In the genomic region with DNA sequence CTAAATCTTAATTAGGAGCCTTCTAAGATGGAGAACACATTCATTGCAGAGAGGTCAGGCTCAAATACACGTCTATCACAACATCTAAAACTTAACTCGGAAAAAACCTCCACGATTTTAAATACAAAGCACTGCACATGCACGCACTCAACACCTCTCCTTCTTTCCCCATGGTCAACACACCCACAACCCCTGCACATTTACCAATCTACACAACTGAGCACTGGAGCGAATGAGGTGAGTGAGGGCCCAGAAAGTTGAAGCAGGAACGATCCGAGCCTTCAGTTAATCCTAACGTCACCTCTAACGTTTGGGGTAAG, we compare ENCODE assay signal across 8 cellular contexts. TPM values are rescaled to one million over a fixed set of nuclear protein-coding genes. Genes with fewer than 3 reads are reported as not detected.
A peak's percentile ranks its signal among the peaks of the same experiment; 100 is the strongest.
DNase-seq lines count a peak whose midpoint lies in the region; ATAC-seq and TF ChIP-seq lines count a peak whose summit lies in the region.

No MANE protein-coding gene starts in this region.

- TF ChIP-seq CTCF in astrocyte of the cerebellum (IDR thresholded peaks at IDR 0.05; ENCODE audit: low read depth, low read length, missing control alignments) (no peak), right lobe of liver (IDR thresholded peaks at IDR 0.05) (no peak), upper lobe of left lung (IDR thresholded peaks at IDR 0.05) (no peak)

- no peaks in the 10 kb centered on the region for H3K27me3 Mint-ChIP-seq in activated naive CD4-positive, alpha-beta T cell treated with anti-CD3 and anti-CD28 coated beads for 36 hours (ENCODE audit: low read depth)

- TF ChIP-seq POLR2A in right lobe of liver (IDR thresholded peaks at IDR 0.05) (no peak), upper lobe of left lung (IDR thresholded peaks at IDR 0.05) (no peak)

- WGBS in right lobe of liver (ENCODE audit: insufficient coverage, low coverage, low lambda C conversion rate, missing lambda C conversion rate) = 0% methylated on average over 9 of the region's 9 CpGs
- WGBS in upper lobe of left lung, 2 donors = 1 to 2% methylated on average over 9 of the region's 9 CpGs

- H3K36me3 ChIP-seq in right lobe of liver (peaks cover 0 to 9% (median 3%) of the 10 kb centered on the region in 4 donors), upper lobe of left lung (peaks cover 0 to 11% (median 4%) of the 10 kb centered on the region in 4 donors)

- peak overlapping the region; percentile 69 to 94 (median 86) for H3K27ac ChIP-seq in right lobe of liver
- peak overlapping the region; percentile 94 to 97 (median 96) for H3K27ac ChIP-seq in upper lobe of left lung

- intact Hi-C loops in activated naive CD4-positive, alpha-beta T cell treated with anti-CD3 and anti-CD28 coated beads for 36 hours (cut with micrococcal nuclease) = loop anchor here (1.0 to 10.0 kb wide), 10 partner anchors 179 to 948 kb away; a partner anchor contains a TSS
- intact Hi-C loops in right lobe of liver (cut with DNase I) = no loop called here

- CTCF ChIA-PET in activated naive CD4-positive, alpha-beta T cell treated with anti-CD3 and anti-CD28 coated beads for 36 hours (lab: Charles Lee) = interaction anchor here (0.6 to 1.5 kb wide), 3 partner anchors 9 to 618 kb away, joined by 3 to 4 read pairs (median 4); no protein-coding TSS in a partner anchor

- H3K36me3 Mint-ChIP-seq in activated naive CD4-positive, alpha-beta T cell treated with anti-CD3 and anti-CD28 coated beads for 36 hours (ENCODE audit: low read depth) = peaks cover 6% of the 10 kb centered on the region

- in situ Hi-C loops in astrocyte of the cerebellum (cut with HindIII; ENCODE audit: low sequenced_read_pairs) = no loop called here

- peak overlapping the region; percentile 88 for H3K4me3 ChIP-seq in astrocyte of the cerebellum (ENCODE audit: low read depth, low read length)
- H3K4me3 ChIP-seq in right lobe of liver = peak overlapping the region; percentile 82 to 88 (median 86)
- H3K4me3 ChIP-seq in upper lobe of left lung = peak overlapping the region in 3 of 4 donors; percentile 63 to 84 (median 75)

- H3K4me1 Mint-ChIP-seq in activated naive CD4-positive, alpha-beta T cell treated with anti-CD3 and anti-CD28 coated beads for 36 hours (ENCODE audit: low read depth) = peaks cover 24% of the 10 kb centered on the region

- TF ChIP-seq EP300 in upper lobe of left lung (IDR thresholded peaks at IDR 0.05) = no peak

- ATAC-seq in right lobe of liver = peak in 3 of 4 donors; percentile 28 to 45 (median 31)
- ATAC-seq in upper lobe of left lung (ENCODE audit: low FRiP score in 2 of 2) = peak; percentile 23 to 45
- no peak for ATAC-seq in HG02970 (IDR thresholded peaks at IDR 0.05; ENCODE audit: low FRiP score, unreplicated experiment)

- peak overlapping the region; percentile 97 for H3K27ac Mint-ChIP-seq in activated naive CD4-positive, alpha-beta T cell treated with anti-CD3 and anti-CD28 coated beads for 36 hours

- no peak for DNase-seq in activated naive CD4-positive, alpha-beta T cell treated with anti-CD3 and anti-CD28 coated beads for 36 hours
- no peak for DNase-seq in activated naive CD4-positive, alpha-beta T cell (lab: John Stamatoyannopoulos, UW)
- DNase-seq in astrocyte of the cerebellum (ENCODE audit: low read depth) (no peak), right lobe of liver (no peak), upper lobe of left lung (no peak), NCI-H2171 treated with DMSO at 0.1 percent for 48 hours (lab: John Stamatoyannopoulos, UW) (no peak)
- no peak for DNase-seq in stimulated activated CD4-positive, alpha-beta T cell treated with anti-CD3 and anti-CD28 coated beads, Interleukin-4, amount 100 ng/mL, for 4 hours

- H3K27me3 ChIP-seq in right lobe of liver (no peaks in the 10 kb centered on the region), upper lobe of left lung (no peaks in the 10 kb centered on the region)

- H3K9me3 ChIP-seq in right lobe of liver (no peaks in the 10 kb centered on the region), upper lobe of left lung (no peaks in the 10 kb centered on the region)

- H3K9me3 Mint-ChIP-seq in activated naive CD4-positive, alpha-beta T cell treated with anti-CD3 and anti-CD28 coated beads for 36 hours = no peaks in the 10 kb centered on the region

- H3K4me1 ChIP-seq in right lobe of liver (peaks cover 0 to 20% (median 4%) of the 10 kb centered on the region in 4 donors), upper lobe of left lung (peaks cover 9 to 23% (median 18%) of the 10 kb centered on the region in 4 donors)

- H3K4me3 Mint-ChIP-seq in activated naive CD4-positive, alpha-beta T cell treated with anti-CD3 and anti-CD28 coated beads for 36 hours = peak overlapping the region; percentile 99

RNA-seq across cellular contexts. Expression of a gene that starts 0.3 kb away (rescaled TPM):
- total RNA-seq in activated naive CD4-positive, alpha-beta T cell treated with anti-CD3 and anti-CD28 coated beads for 36 hours = 10 to 100 TPM; 17.8 TPM
- total RNA-seq in right lobe of liver (10 to 100 TPM; 16.8 to 28.1 (median 22.4) TPM), upper lobe of left lung (10 to 100 TPM in 4 of 6 donors, 1 to 10 TPM in 2; 7.8 to 31.5 (median 25.5) TPM)

RNA-seq across cellular contexts. Expression of a gene that starts 16.7 kb away (rescaled TPM):
- under 1 TPM; 0.38 to 0.49 TPM for total RNA-seq in activated naive CD4-positive, alpha-beta T cell treated with anti-CD3 and anti-CD28 coated beads for 36 hours
- total RNA-seq in right lobe of liver (under 1 TPM; 0.29 to 0.99 (median 0.71) TPM), upper lobe of left lung (1 to 10 TPM in 3 of 6 donors, under 1 TPM in 2, not detected in 1; 0.44 to 2.5 (median 1.3) TPM)

RNA-seq across cellular contexts. Expression of a gene that starts 52.9 kb away (rescaled TPM):
- total RNA-seq in activated naive CD4-positive, alpha-beta T cell treated with anti-CD3 and anti-CD28 coated beads for 36 hours = not detected
- total RNA-seq in right lobe of liver (not detected), upper lobe of left lung (not detected)
